Comparison of ENCODE assay signal across 14 cellular contexts in the genomic region with DNA sequence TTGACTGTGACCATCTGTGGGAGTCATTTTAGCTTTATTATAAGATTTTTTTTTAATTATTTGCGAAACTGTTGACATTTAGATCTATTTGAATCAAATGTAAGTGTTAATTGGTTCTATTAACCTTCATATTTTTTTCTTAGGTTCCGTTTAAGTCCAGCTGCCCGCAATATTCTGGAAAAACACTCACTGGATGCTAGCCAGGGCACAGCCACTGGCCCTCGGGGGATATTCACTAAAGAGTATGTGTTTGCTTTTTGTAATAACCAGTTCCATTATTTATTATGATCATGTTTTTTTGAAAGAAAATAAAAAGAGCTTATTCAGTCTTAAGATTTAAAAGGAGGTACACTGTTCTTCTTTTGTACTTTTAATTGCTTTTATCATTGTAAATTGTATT. TPM values are rescaled to one million over a fixed set of nuclear protein-coding genes. Genes with fewer than 3 reads are reported as not detected.
DNase-seq lines count a peak whose midpoint lies in the region; ATAC-seq lines count a peak whose summit lies in the region.
"Had no signal": no experiment of that assay in that cellular context is flagged by ENCODE, and none has a peak within 500 bp of the region (broad histone marks: within the 10 kb centered on the region; RNA-seq: fewer than 3 reads in every experiment).

No MANE protein-coding gene starts in this region.

- ATAC-seq in HG03469 (IDR thresholded peaks at IDR 0.05; ENCODE audit: unreplicated experiment) (no peak), HG03196 (IDR thresholded peaks at IDR 0.05; ENCODE audit: unreplicated experiment) (no peak), HG02840 (IDR thresholded peaks at IDR 0.05; ENCODE audit: low FRiP score, unreplicated experiment) (no peak), GM18511 (IDR thresholded peaks at IDR 0.05; ENCODE audit: unreplicated experiment) (no peak)
- ATAC-seq: activated T-cell treated with anti-CD3 and anti-CD28 coated beads, Interleukin-2, amount 50 U/mL, for 72 hours; naive thymus-derived CD8-positive, alpha-beta T cell had no signal

- DNase-seq in NCI-H1092 treated with DMSO at 0.1 percent for 48 hours (lab: John Stamatoyannopoulos, UW) (peak; percentile 80), NCI-H69 (lab: John Stamatoyannopoulos, UW) (peak; percentile 96), fibroblast of peridontal ligament (ENCODE audit: extremely low read depth) (peak; percentile 14), myocyte (ENCODE audit: low read depth) (peak; percentile 14)
- DNase-seq: activated B cell treated with CpG ODN at 0.5 μM for 24 hours; activated T-cell treated with anti-CD3 and anti-CD28 coated beads, Interleukin-2, amount 50 U/mL, for 72 hours; EL; KBM-7; naive thymus-derived CD8-positive, alpha-beta T cell; stimulated activated CD4-positive, alpha-beta T cell treated with anti-CD3 and anti-CD28 coated beads, Interleukin-4, amount 100 ng/mL, for 24 hours had no signal

RNA-seq across cellular contexts. Expression of a gene that starts 43.9 kb away (rescaled TPM):
- 64.8 and 90.9 TPM in 2 replicates for total RNA-seq in myocyte
- 26.1 TPM for polyA plus RNA-seq in myocyte (2012)

RNA-seq across cellular contexts. Expression of a gene that starts 44.1 kb away (rescaled TPM):
- total RNA-seq in myocyte = 21.7 and 34.2 TPM in 2 replicates
- polyA plus RNA-seq in myocyte (2012) = 12.8 TPM

Comparison
In these comparisons a context has a peak if more than half of its experiments do, and no peak if none do; other contexts are left out.
1. DNase-seq: peak in every context shown above with its lines; median percentile 96 in NCI-H69; 80 in NCI-H1092 treated with DMSO at 0.1 percent for 48 hours; 14 in fibroblast of peridontal ligament; 14 in myocyte.